8 cellular contexts compared by ENCODE assay signal in the genomic region with DNA sequence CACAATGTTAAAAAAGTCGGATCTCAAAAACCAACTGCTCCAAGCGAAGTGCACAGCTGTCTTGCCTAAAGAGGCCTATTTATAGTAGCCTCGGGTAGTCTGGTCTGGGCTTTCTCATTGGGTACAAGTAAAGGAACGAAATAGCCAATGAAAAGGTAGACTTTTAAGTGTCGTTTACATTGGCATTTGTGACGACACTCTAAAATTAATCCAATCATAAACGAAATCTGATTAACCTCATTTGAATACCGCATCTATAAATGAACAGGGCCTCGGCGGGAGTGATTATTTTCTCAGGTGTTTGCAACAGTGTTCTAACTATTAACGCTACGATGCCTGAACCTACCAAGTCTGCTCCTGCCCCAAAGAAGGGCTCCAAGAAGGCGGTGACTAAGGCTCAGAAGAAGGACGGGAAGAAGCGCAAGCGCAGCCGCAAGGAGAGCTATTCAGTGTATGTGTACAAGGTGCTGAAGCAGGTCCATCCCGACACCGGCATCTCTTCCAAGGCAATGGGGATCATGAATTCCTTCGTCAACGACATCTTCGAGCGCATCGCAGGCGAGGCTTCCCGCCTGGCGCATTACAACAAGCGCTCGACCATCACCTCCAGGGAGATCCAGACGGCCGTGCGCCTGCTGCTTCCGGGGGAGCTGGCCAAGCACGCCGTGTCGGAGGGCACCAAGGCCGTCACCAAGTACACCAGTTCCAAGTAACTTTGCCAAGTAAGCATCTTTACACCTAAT.
DNase-seq lines count a peak whose midpoint lies in the region; ATAC-seq and TF ChIP-seq lines count a peak whose summit lies in the region.

No MANE protein-coding gene starts in this region.

- DNase-seq in NCI-H187 treated with DMSO at 0.1 percent for 48 hours (lab: John Stamatoyannopoulos, UW) (peak; percentile 99), astrocyte of the cerebellum (ENCODE audit: low read depth) (peak; percentile 95), hepatic stellate cell (ENCODE audit: low spot score) (peak; percentile 96), putamen (ENCODE audit: low spot score) (peak; percentile 97), aorta (peak; percentile 86 to 88)
- peak; percentile 87 for DNase-seq in T-helper 2 cell treated with Interferon-gamma antibody and Interleukin-4, amounts not matched to agents 5 μg/mL and 100 μg/mL, for 36 hours (ENCODE audit: low spot score)

- peak overlapping the region; percentile 90 for H3K4me3 Mint-ChIP-seq in T-helper 2 cell treated with Interferon-gamma antibody and Interleukin-4, amounts not matched to agents 5 μg/mL and 100 μg/mL, for 36 hours

- WGBS in aorta, 2 donors: 0% methylated on average over 37 of the region's 37 CpGs

- no peaks in the 10 kb centered on the region for H3K9me3 Mint-ChIP-seq in T-helper 2 cell treated with Interferon-gamma antibody and Interleukin-4, amounts not matched to agents 5 μg/mL and 100 μg/mL, for 36 hours

- in situ Hi-C loops in astrocyte of the cerebellum (cut with HindIII; ENCODE audit: low sequenced_read_pairs): no loop called here

- peak overlapping the region; percentile 67 for H3K4me3 ChIP-seq in astrocyte of the cerebellum (ENCODE audit: low read depth, low read length)
- peak overlapping the region; percentile 76 to 99 for H3K4me3 ChIP-seq in aorta (ENCODE audit: low read length in 2 of 2)

- ATAC-seq in GM18498 (IDR thresholded peaks at IDR 0.05; ENCODE audit: unreplicated experiment): peak; percentile 63
- ATAC-seq in HG02938 (IDR thresholded peaks at IDR 0.05; ENCODE audit: unreplicated experiment): peak; percentile 63
- ATAC-seq in aorta (ENCODE audit: low FRiP score): peak; percentile 93

- peaks cover 25% of the 10 kb centered on the region for H3K27me3 Mint-ChIP-seq in T-helper 2 cell treated with Interferon-gamma antibody and Interleukin-4, amounts not matched to agents 5 μg/mL and 100 μg/mL, for 36 hours (ENCODE audit: low read depth)

- H3K36me3 Mint-ChIP-seq in T-helper 2 cell treated with Interferon-gamma antibody and Interleukin-4, amounts not matched to agents 5 μg/mL and 100 μg/mL, for 36 hours (ENCODE audit: low read depth): peaks cover 22% of the 10 kb centered on the region

- TF ChIP-seq CTCF in astrocyte of the cerebellum (IDR thresholded peaks at IDR 0.05; ENCODE audit: low read depth, low read length, missing control alignments): no peak

- H3K27ac ChIP-seq in aorta (ENCODE audit: low read depth in 1 of 2, low read length in 2 of 2): peak overlapping the region; percentile 64 to 94

- H3K4me1 Mint-ChIP-seq in T-helper 2 cell treated with Interferon-gamma antibody and Interleukin-4, amounts not matched to agents 5 μg/mL and 100 μg/mL, for 36 hours (ENCODE audit: low read depth): peaks cover 43% of the 10 kb centered on the region

- peak overlapping the region; percentile 95 for H3K27ac Mint-ChIP-seq in T-helper 2 cell treated with Interferon-gamma antibody and Interleukin-4, amounts not matched to agents 5 μg/mL and 100 μg/mL, for 36 hours

- no peaks in the 10 kb centered on the region for H3K36me3 ChIP-seq in aorta (ENCODE audit: control insufficient read depth in 1 of 2, insufficient read depth in 2 of 2, low read length in 1 of 2)

- intact Hi-C loops in aorta (cut with DNase I): loop anchor here in 1 of 2 donors (5.0 kb wide), 2 partner anchors 39 to 989 kb away; a partner anchor contains a TSS

- H3K9me3 ChIP-seq in aorta (ENCODE audit: control insufficient read depth, low read length): no peaks in the 10 kb centered on the region

- H3K27me3 ChIP-seq in aorta (ENCODE audit: control insufficient read depth in 1 of 2, insufficient read depth in 2 of 2, low read length in 1 of 2): peaks cover 0 to 4% of the 10 kb centered on the region in 2 donors

- H3K4me1 ChIP-seq in aorta (ENCODE audit: control insufficient read depth in 1 of 2, insufficient read depth in 2 of 2, low read length in 2 of 2): peaks cover 0 to 4% of the 10 kb centered on the region in 2 donors

Comparison
In these comparisons a context has a peak if more than half of its experiments do, and no peak if none do; other contexts are left out.
1. Peak in every context shown above with its lines: DNase-seq, ATAC-seq, H3K4me3 ChIP-seq and H3K27ac ChIP-seq.